In the genomic region with DNA sequence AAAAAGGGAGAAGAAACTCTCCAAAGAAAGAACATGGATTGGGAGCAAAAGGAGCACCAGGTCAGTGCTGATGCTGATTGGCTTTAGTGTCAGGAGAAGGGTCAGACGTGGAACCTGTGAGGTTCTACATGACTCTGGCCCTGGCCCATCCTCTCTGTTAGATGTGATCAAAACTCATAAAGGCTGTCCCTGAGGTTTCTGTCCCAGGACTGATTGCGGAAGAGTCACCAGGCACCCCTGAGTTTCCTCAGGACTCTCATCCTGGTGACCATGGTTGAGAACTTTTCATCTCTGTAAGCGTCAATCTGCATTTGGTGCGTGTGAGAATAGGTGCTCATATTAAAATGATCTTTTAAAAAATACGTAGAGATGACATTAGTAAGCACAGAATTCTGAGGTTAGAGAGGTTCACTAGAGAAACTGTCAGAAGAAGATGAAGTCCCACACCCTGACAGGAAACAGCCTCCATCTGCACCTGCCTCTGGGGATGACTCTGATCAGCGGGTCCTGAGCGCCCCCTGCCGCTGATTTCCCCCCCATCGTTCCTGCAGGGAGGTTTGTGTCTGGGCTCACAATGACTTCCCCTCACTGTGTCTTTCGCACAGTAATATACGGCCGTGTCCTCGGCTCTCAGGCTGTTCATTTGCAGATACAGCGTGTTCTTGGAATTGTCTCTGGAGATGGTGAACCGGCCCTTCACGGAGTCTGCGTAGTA, we compare ENCODE assay signal across 8 cellular contexts.
DNase-seq lines count a peak whose midpoint lies in the region; ATAC-seq, FAIRE-seq and TF ChIP-seq lines count a peak whose summit lies in the region.
"Had no signal": no experiment of that assay in that cellular context is flagged by ENCODE, and none has a peak within 500 bp of the region (broad histone marks: within the 10 kb centered on the region; RNA-seq: fewer than 3 reads in every experiment).

No MANE protein-coding gene starts in this region.

- H3K4me3 Mint-ChIP-seq in T-helper 2 cell treated with Interferon-gamma antibody and Interleukin-4, amounts not matched to agents 5 μg/mL and 100 μg/mL, for 36 hours: no peak overlapping the region
- H3K4me3 Mint-ChIP-seq in activated naive CD8-positive, alpha-beta T cell treated with anti-CD3 and anti-CD28 coated beads, Interleukin-2, amount 10 ng/mL, durations not matched to agents 7 days and 5 days: no peak overlapping the region

- POLR2A ChIA-PET in activated naive CD8-positive, alpha-beta T cell treated with anti-CD3 and anti-CD28 coated beads, Interleukin-2, amount 10 ng/mL, durations not matched to agents 7 days and 5 days (lab: Charles Lee): no interaction called here

- ATAC-seq in activated naive CD8-positive, alpha-beta T cell treated with anti-CD3 and anti-CD28 coated beads, Interleukin-2, amount 10 ng/mL, durations not matched to agents 7 days and 5 days (ENCODE audit: low read depth): peak; percentile 89
- ATAC-seq in GM21576 (IDR thresholded peaks at IDR 0.05; ENCODE audit: unreplicated experiment): no peak
- ATAC-seq: right cardiac atrium had no signal

- TF ChIP-seq EP300 in Ishikawa (IDR thresholded peaks at IDR 0.05; ENCODE audit: borderline replicate concordance): no peak

- H3K9me3 Mint-ChIP-seq in T-helper 2 cell treated with Interferon-gamma antibody and Interleukin-4, amounts not matched to agents 5 μg/mL and 100 μg/mL, for 36 hours: no peaks in the 10 kb centered on the region
- H3K9me3 Mint-ChIP-seq in activated naive CD8-positive, alpha-beta T cell treated with anti-CD3 and anti-CD28 coated beads, Interleukin-2, amount 10 ng/mL, durations not matched to agents 7 days and 5 days: no peaks in the 10 kb centered on the region

- TF ChIP-seq RAD21 in Ishikawa (IDR thresholded peaks at IDR 0.05; ENCODE audit: low read depth): peak; percentile 11; the same call in 1 of the 2 replicates

- no peak for TF ChIP-seq POLR2A in H54 (IDR thresholded peaks at IDR 0.05; ENCODE audit: low read depth, low read length)

- DNase-seq in T-helper 2 cell treated with Interferon-gamma antibody and Interleukin-4, amounts not matched to agents 5 μg/mL and 100 μg/mL, for 36 hours (ENCODE audit: low spot score): peak; percentile 52
- peak; percentile 90 for DNase-seq in activated naive CD8-positive, alpha-beta T cell treated with anti-CD3 and anti-CD28 coated beads, Interleukin-2, amount 10 ng/mL, durations not matched to agents 7 days and 5 days
- DNase-seq in stimulated activated CD8-positive, alpha-beta memory T cell treated with anti-CD3 and anti-CD28 coated beads, Interleukin-4, amount 100 ng/mL, for 48 hours: peak; percentile 96
- DNase-seq in foreskin melanocyte (no peak), H54 (ENCODE audit: insufficient read length, low spot score) (no peak)

- no peaks in the 10 kb centered on the region for H3K36me3 Mint-ChIP-seq in T-helper 2 cell treated with Interferon-gamma antibody and Interleukin-4, amounts not matched to agents 5 μg/mL and 100 μg/mL, for 36 hours (ENCODE audit: low read depth)
- no peaks in the 10 kb centered on the region for H3K36me3 Mint-ChIP-seq in activated naive CD8-positive, alpha-beta T cell treated with anti-CD3 and anti-CD28 coated beads, Interleukin-2, amount 10 ng/mL, durations not matched to agents 7 days and 5 days

- no peak overlapping the region for H3K27ac Mint-ChIP-seq in T-helper 2 cell treated with Interferon-gamma antibody and Interleukin-4, amounts not matched to agents 5 μg/mL and 100 μg/mL, for 36 hours
- H3K27ac Mint-ChIP-seq in activated naive CD8-positive, alpha-beta T cell treated with anti-CD3 and anti-CD28 coated beads, Interleukin-2, amount 10 ng/mL, durations not matched to agents 7 days and 5 days: no peak overlapping the region

- peaks cover 4% of the 10 kb centered on the region for H3K4me1 Mint-ChIP-seq in T-helper 2 cell treated with Interferon-gamma antibody and Interleukin-4, amounts not matched to agents 5 μg/mL and 100 μg/mL, for 36 hours (ENCODE audit: low read depth)
- H3K4me1 Mint-ChIP-seq in activated naive CD8-positive, alpha-beta T cell treated with anti-CD3 and anti-CD28 coated beads, Interleukin-2, amount 10 ng/mL, durations not matched to agents 7 days and 5 days: peaks cover 5% of the 10 kb centered on the region

- FAIRE-seq in H54 (lab: Jason Lieb, UNC): no peak

- peaks cover 50% of the 10 kb centered on the region for H3K27me3 Mint-ChIP-seq in T-helper 2 cell treated with Interferon-gamma antibody and Interleukin-4, amounts not matched to agents 5 μg/mL and 100 μg/mL, for 36 hours (ENCODE audit: low read depth)
- H3K27me3 Mint-ChIP-seq in activated naive CD8-positive, alpha-beta T cell treated with anti-CD3 and anti-CD28 coated beads, Interleukin-2, amount 10 ng/mL, durations not matched to agents 7 days and 5 days: peaks cover 46% of the 10 kb centered on the region

TF ChIP-seq in Ishikawa, 13 proteins besides CTCF, POLR2A, EP300 and RAD21:
- TF ChIP-seq, protein P1, sequence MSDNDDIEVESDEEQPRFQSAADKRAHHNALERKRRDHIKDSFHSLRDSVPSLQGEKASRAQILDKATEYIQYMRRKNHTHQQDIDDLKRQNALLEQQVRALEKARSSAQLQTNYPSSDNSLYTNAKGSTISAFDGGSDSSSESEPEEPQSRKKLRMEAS (IDR thresholded peaks at IDR 0.05): no peak
- TF ChIP-seq, protein P2, sequence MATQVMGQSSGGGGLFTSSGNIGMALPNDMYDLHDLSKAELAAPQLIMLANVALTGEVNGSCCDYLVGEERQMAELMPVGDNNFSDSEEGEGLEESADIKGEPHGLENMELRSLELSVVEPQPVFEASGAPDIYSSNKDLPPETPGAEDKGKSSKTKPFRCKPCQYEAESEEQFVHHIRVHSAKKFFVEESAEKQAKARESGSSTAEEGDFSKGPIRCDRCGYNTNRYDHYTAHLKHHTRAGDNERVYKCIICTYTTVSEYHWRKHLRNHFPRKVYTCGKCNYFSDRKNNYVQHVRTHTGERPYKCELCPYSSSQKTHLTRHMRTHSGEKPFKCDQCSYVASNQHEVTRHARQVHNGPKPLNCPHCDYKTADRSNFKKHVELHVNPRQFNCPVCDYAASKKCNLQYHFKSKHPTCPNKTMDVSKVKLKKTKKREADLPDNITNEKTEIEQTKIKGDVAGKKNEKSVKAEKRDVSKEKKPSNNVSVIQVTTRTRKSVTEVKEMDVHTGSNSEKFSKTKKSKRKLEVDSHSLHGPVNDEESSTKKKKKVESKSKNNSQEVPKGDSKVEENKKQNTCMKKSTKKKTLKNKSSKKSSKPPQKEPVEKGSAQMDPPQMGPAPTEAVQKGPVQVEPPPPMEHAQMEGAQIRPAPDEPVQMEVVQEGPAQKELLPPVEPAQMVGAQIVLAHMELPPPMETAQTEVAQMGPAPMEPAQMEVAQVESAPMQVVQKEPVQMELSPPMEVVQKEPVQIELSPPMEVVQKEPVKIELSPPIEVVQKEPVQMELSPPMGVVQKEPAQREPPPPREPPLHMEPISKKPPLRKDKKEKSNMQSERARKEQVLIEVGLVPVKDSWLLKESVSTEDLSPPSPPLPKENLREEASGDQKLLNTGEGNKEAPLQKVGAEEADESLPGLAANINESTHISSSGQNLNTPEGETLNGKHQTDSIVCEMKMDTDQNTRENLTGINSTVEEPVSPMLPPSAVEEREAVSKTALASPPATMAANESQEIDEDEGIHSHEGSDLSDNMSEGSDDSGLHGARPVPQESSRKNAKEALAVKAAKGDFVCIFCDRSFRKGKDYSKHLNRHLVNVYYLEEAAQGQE (IDR thresholded peaks at IDR 0.05; ENCODE audit: low read depth): no peak
- TF ChIP-seq FOXM1 (IDR thresholded peaks at IDR 0.05; ENCODE audit: borderline replicate concordance, low read depth): no peak
- TF ChIP-seq, protein P3, sequence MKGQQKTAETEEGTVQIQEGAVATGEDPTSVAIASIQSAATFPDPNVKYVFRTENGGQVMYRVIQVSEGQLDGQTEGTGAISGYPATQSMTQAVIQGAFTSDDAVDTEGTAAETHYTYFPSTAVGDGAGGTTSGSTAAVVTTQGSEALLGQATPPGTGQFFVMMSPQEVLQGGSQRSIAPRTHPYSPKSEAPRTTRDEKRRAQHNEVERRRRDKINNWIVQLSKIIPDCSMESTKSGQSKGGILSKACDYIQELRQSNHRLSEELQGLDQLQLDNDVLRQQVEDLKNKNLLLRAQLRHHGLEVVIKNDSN (IDR thresholded peaks at IDR 0.05): no peak
- TF ChIP-seq TCF12 (IDR thresholded peaks at IDR 0.05; ENCODE audit: low read depth): no peak
- no peak for TF ChIP-seq ZBTB7A (IDR thresholded peaks at IDR 0.05; ENCODE audit: low read depth)
- no peak for TF ChIP-seq CEBPB (IDR thresholded peaks at IDR 0.05)
- no peak for TF ChIP-seq CREB1 (IDR thresholded peaks at IDR 0.05; ENCODE audit: low read depth)
- TF ChIP-seq TAF1 (IDR thresholded peaks at IDR 0.05; ENCODE audit: low read depth): no peak
- no peak for TF ChIP-seq TEAD4 (IDR thresholded peaks at IDR 0.05)
- TF ChIP-seq YY1 (IDR thresholded peaks at IDR 0.05; ENCODE audit: low read depth): no peak
- no peak for TF ChIP-seq NFIC (IDR thresholded peaks at IDR 0.05)
- no peak for TF ChIP-seq EGR1 (IDR thresholded peaks at IDR 0.05)

Comparison
In these comparisons a context has a peak if more than half of its experiments do, and no peak if none do; other contexts are left out.
1. DNase-seq: peak in T-helper 2 cell treated with Interferon-gamma antibody and Interleukin-4, amounts not matched to agents 5 μg/mL and 100 μg/mL, for 36 hours (single experiment), activated naive CD8-positive, alpha-beta T cell treated with anti-CD3 and anti-CD28 coated beads, Interleukin-2, amount 10 ng/mL, durations not matched to agents 7 days and 5 days (single experiment) and stimulated activated CD8-positive, alpha-beta memory T cell treated with anti-CD3 and anti-CD28 coated beads, Interleukin-4, amount 100 ng/mL, for 48 hours (single experiment); none in foreskin melanocyte (single experiment) and H54 (single experiment).